ENCODE assay signal across 2 cellular contexts in the genomic region with DNA sequence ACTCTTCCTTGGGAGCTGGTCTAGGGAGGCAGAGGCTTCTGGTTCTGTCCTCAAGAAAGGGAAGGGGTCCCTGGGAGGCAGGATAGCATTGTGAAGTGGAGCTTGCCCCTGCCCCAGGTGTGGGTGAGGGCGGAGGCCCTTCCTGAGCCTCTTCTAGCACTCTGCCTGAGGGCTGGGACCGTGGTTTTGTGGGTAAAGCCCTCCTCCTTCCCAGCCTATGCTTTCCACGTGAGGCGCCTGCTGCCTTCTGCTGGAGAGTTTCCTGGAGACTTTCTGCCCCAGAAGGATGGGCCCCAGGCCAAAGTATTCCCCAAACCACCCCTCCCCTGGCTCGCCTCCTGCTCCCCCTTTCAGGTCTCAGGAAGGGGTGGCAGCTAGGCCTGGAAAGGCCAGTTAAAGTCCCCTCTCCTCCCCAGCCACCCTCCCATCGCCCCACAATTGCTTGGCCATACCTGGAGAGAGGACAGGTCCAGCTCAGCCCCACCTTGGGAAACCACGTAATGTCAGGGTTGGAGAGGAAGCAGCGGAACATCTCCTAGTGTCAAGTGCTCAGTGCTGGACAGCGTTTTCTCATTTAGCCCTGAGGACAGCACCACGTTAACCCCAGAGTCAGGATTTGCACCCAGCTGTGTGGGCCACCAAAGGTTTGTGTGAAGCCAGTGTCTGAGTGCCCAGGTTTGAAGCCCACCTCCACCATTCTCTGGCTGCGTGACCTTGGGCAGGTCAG.
TF ChIP-seq lines count a peak whose summit lies in the region.

No MANE protein-coding gene starts in this region.

TF ChIP-seq in PFSK-1, 5 proteins besides CTCF, POLR2A, EP300 and RAD21:
- TF ChIP-seq FOXP2 (optimal IDR thresholded peaks at IDR 0.05; ENCODE audit: borderline replicate concordance, extremely low read depth, extremely low read length, insufficient read depth) (no peak), TAF1 (IDR thresholded peaks at IDR 0.05; ENCODE audit: borderline replicate concordance, insufficient read depth, low read length) (no peak), REST (IDR thresholded peaks at IDR 0.05; ENCODE audit: insufficient read depth in 1 of 2, low read depth in 2 of 2, low read length in 2 of 2) (peak; percentile 48 to 85; a peak in 3 of 4 replicates)

TF ChIP-seq in H1, 55 proteins besides CTCF, POLR2A, EP300 and RAD21:
- TF ChIP-seq TBP (IDR thresholded peaks at IDR 0.05; ENCODE audit: low read depth, low read length), result no peak
- TF ChIP-seq BACH1 (IDR thresholded peaks at IDR 0.05; ENCODE audit: low read length), result no peak
- TF ChIP-seq SIN3A (conservative IDR thresholded peaks at IDR 0.05 in 1 of 2, IDR thresholded peaks at IDR 0.05 in 1 of 2; ENCODE audit: low read depth in 1 of 2, low read length in 2 of 2), result 0 out of 4 replicates have a peak, but pooled peaks of 1 of the 2 experiments have one; percentile 24
